ENCODE assay signal across 7 cellular contexts in genomic region chr10:57977262-57977661, GRCh38.
"Had no signal": no experiment of that assay in that cellular context is flagged by ENCODE, and none has a peak within 500 bp of the region (broad histone marks: within the 10 kb centered on the region; RNA-seq: fewer than 3 reads in every experiment).

No MANE protein-coding gene starts in this region.

- H3K4me1 ChIP-seq: HAP-1 had no signal

- H3K4me3 ChIP-seq: GM23248, HAP-1, K562 had no signal

- ATAC-seq: HCT116, K562 had no signal

- H3K36me3 ChIP-seq: HAP-1 had no signal

- H3K27ac ChIP-seq: GM23248 had no signal

- H3K9me3 ChIP-seq: HAP-1 had no signal

- DNase-seq: GM23248, GOT3, H7, IMR-90 had no signal
